In the genomic region with DNA sequence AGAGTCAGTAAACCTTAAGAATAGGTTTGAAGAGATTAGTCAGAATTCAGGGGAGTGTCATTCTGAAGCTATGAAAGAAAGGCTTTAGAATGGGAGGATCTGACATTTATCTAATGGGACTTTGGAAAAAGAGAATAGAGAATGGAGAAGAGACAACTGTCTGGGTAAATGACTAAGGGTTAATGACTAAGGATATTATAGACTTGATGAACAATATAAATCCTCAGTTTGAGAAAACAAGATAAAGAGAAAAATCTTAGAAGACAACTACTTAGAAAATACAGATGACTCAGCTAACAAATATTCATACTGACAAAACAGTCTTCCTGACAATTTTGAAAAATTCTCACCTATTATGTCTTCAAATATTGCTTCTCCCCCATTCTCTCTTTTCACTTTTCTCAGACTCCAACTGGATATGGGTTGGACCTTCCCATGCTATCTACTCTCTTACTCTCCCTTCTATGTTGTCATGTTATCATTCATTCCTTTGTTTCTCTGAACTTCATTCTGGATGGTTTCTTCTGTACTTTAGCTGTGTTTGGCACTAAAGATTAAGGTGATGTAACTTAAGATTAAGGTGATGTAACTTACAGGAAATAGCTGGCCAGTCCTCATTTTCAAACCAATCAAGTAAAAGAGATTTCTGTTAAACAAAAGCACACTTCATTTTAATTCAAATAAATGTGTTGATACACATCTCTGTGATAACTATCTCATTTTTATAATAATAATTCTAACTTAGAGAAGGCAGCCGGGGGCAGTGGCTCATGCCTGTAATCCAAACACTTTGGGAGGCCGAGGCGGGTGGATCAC, we compare ENCODE assay signal across 8 cellular contexts. TPM values are rescaled to one million over a fixed set of nuclear protein-coding genes. Genes with fewer than 3 reads are reported as not detected.
A peak's percentile ranks its signal among the peaks of the same experiment; 100 is the strongest.
DNase-seq lines count a peak whose midpoint lies in the region; ATAC-seq, FAIRE-seq and TF ChIP-seq lines count a peak whose summit lies in the region.
"Had no signal": no experiment of that assay in that cellular context is flagged by ENCODE, and none has a peak within 500 bp of the region (broad histone marks: within the 10 kb centered on the region; RNA-seq: fewer than 3 reads in every experiment).

No MANE protein-coding gene starts in this region.

- H3K36me3 Mint-ChIP-seq in astrocyte (ENCODE audit: low read depth, unreplicated experiment) (no peaks in the 10 kb centered on the region), immature natural killer cell (no peaks in the 10 kb centered on the region)
- peaks cover 0 to 8% (median 4%) of the 10 kb centered on the region in 5 donors for H3K36me3 Mint-ChIP-seq in naive thymus-derived CD4-positive, alpha-beta T cell

- TF ChIP-seq CTCF in NB4 (IDR thresholded peaks at IDR 0.05; ENCODE audit: low read depth, low read length), result no peak
- no peak for TF ChIP-seq CTCF in astrocyte (IDR thresholded peaks at IDR 0.05; ENCODE audit: insufficient read depth, low read depth, low read length)
- no peak for TF ChIP-seq CTCF in left lung (IDR thresholded peaks at IDR 0.05)

- H3K27me3 ChIP-seq in astrocyte (ENCODE audit: insufficient read depth, low read length), result no peaks in the 10 kb centered on the region
- H3K27me3 ChIP-seq in naive thymus-derived CD4-positive, alpha-beta T cell (ENCODE audit: control insufficient read depth in 2 of 2, insufficient read depth in 2 of 2, low read length in 2 of 2), result no peaks in the 10 kb centered on the region
- H3K27me3 ChIP-seq in left lung, result no peaks in the 10 kb centered on the region

- peak; percentile 29 for FAIRE-seq in astrocyte (lab: Jason Lieb, UNC)

- H3K79me2 ChIP-seq in astrocyte (ENCODE audit: insufficient read depth, low read length), result peaks cover 77% of the 10 kb centered on the region

- H3K9me3 Mint-ChIP-seq in astrocyte (ENCODE audit: unreplicated experiment), result no peaks in the 10 kb centered on the region
- H3K9me3 Mint-ChIP-seq in naive thymus-derived CD4-positive, alpha-beta T cell, result no peaks in the 10 kb centered on the region
- no peaks in the 10 kb centered on the region for H3K9me3 Mint-ChIP-seq in immature natural killer cell
- H3K9me3 Mint-ChIP-seq: dendritic cell treated with granulocyte-macrophage colony-stimulating factor and Interleukin-4, amounts not matched to agents 40 ng/mL and 50 ng/mL, for 4 days had no signal

- peak overlapping the region; percentile 51 for H3K4me2 ChIP-seq in astrocyte (ENCODE audit: low read length)

- H3K4me3 Mint-ChIP-seq in astrocyte (ENCODE audit: unreplicated experiment) (peak overlapping the region; percentile 4), immature natural killer cell (no peak overlapping the region)
- H3K4me3 Mint-ChIP-seq in naive thymus-derived CD4-positive, alpha-beta T cell, result peak overlapping the region in 1 of 10 donors; percentile 56
- H3K4me3 Mint-ChIP-seq: dendritic cell treated with granulocyte-macrophage colony-stimulating factor and Interleukin-4, amounts not matched to agents 40 ng/mL and 50 ng/mL, for 4 days had no signal

- H3K9me3 ChIP-seq in astrocyte (ENCODE audit: insufficient read depth, low read depth, low read length) (no peaks in the 10 kb centered on the region), left lung (no peaks in the 10 kb centered on the region)
- H3K9me3 ChIP-seq in naive thymus-derived CD4-positive, alpha-beta T cell (ENCODE audit: control insufficient read depth in 2 of 3, low read length in 3 of 3), result no peaks in the 10 kb centered on the region

- H3K4me1 Mint-ChIP-seq in astrocyte (ENCODE audit: low read depth, unreplicated experiment) (peaks cover 37% of the 10 kb centered on the region), immature natural killer cell (peaks cover 0 to 1% of the 10 kb centered on the region in 2 donors)
- H3K4me1 Mint-ChIP-seq in naive thymus-derived CD4-positive, alpha-beta T cell, result peaks cover 4 to 39% (median 10%) of the 10 kb centered on the region in 7 donors

- no peak overlapping the region for H2AFZ ChIP-seq in astrocyte (ENCODE audit: low read depth, low read length)

- H3K4me3 ChIP-seq in NB4 (ENCODE audit: low read depth, low read length), result no peak overlapping the region
- H3K4me3 ChIP-seq in astrocyte (ENCODE audit: insufficient read depth, low read depth, low read length), result no peak overlapping the region
- no peak overlapping the region for H3K4me3 ChIP-seq in naive thymus-derived CD4-positive, alpha-beta T cell (ENCODE audit: low read length)
- no peak overlapping the region for H3K4me3 ChIP-seq in left lung

- H3K27me3 Mint-ChIP-seq in astrocyte (ENCODE audit: low read depth, unreplicated experiment) (no peaks in the 10 kb centered on the region), immature natural killer cell (ENCODE audit: low read depth in 3 of 3) (no peaks in the 10 kb centered on the region)
- H3K27me3 Mint-ChIP-seq in naive thymus-derived CD4-positive, alpha-beta T cell, result no peaks in the 10 kb centered on the region
- H3K27me3 Mint-ChIP-seq: dendritic cell treated with granulocyte-macrophage colony-stimulating factor and Interleukin-4, amounts not matched to agents 40 ng/mL and 50 ng/mL, for 4 days had no signal

- peak overlapping the region; percentile 97 for H3K27ac Mint-ChIP-seq in astrocyte (ENCODE audit: unreplicated experiment)
- peak overlapping the region in 5 of 9 donors; percentile 6 to 86 (median 44) for H3K27ac Mint-ChIP-seq in naive thymus-derived CD4-positive, alpha-beta T cell
- peak overlapping the region in 1 of 6 donors; percentile 22 for H3K27ac Mint-ChIP-seq in immature natural killer cell
- H3K27ac Mint-ChIP-seq: dendritic cell treated with granulocyte-macrophage colony-stimulating factor and Interleukin-4, amounts not matched to agents 40 ng/mL and 50 ng/mL, for 4 days had no signal

- intact Hi-C loops in naive thymus-derived CD4-positive, alpha-beta T cell (cut with micrococcal nuclease), result no loop called here
- intact Hi-C loops in left lung (cut with DNase I), result no loop called here

- H3K36me3 ChIP-seq in astrocyte (ENCODE audit: insufficient read depth, low read length) (no peaks in the 10 kb centered on the region), left lung (no peaks in the 10 kb centered on the region)
- H3K36me3 ChIP-seq in naive thymus-derived CD4-positive, alpha-beta T cell (ENCODE audit: control insufficient read depth in 2 of 3, insufficient read depth in 3 of 3, low read length in 3 of 3), result no peaks in the 10 kb centered on the region

- peaks cover 8% of the 10 kb centered on the region for H3K4me1 ChIP-seq in astrocyte (ENCODE audit: insufficient read depth, low read length)
- no peaks in the 10 kb centered on the region for H3K4me1 ChIP-seq in naive thymus-derived CD4-positive, alpha-beta T cell (ENCODE audit: control insufficient read depth in 2 of 2, insufficient read depth in 2 of 2, low read length in 2 of 2)
- no peaks in the 10 kb centered on the region for H3K4me1 ChIP-seq in left lung

- ATAC-seq in naive thymus-derived CD4-positive, alpha-beta T cell, result no peak
- no peak for ATAC-seq in left lung

- CTCF ChIA-PET in naive thymus-derived CD4-positive, alpha-beta T cell (lab: Charles Lee), result no interaction called here

- peak overlapping the region; percentile 5 for H3K9ac ChIP-seq in astrocyte (ENCODE audit: low read length)

- POLR2A ChIA-PET in naive thymus-derived CD4-positive, alpha-beta T cell (lab: Charles Lee), result no interaction called here

- H4K20me1 ChIP-seq in astrocyte (ENCODE audit: insufficient read depth, low read length), result peaks cover 22% of the 10 kb centered on the region

- peak; percentile 36 for DNase-seq in GF-D8 (lab: John Stamatoyannopoulos, UW)
- DNase-seq in NB4 (ENCODE audit: low read depth), result peak; percentile 42
- DNase-seq in astrocyte (ENCODE audit: low read depth), result peak; percentile 77
- no peak for DNase-seq in naive thymus-derived CD4-positive, alpha-beta T cell
- no peak for DNase-seq in immature natural killer cell
- no peak for DNase-seq in SHP77 (lab: John Stamatoyannopoulos, UW)
- no peak for DNase-seq in left lung

- H3K27ac ChIP-seq in astrocyte (ENCODE audit: low read depth, low read length), result peak overlapping the region; percentile 61
- H3K27ac ChIP-seq in naive thymus-derived CD4-positive, alpha-beta T cell (ENCODE audit: low read depth, low read length), result no peak overlapping the region
- H3K27ac ChIP-seq in left lung, result no peak overlapping the region

- TF ChIP-seq POLR2A in NB4 (IDR thresholded peaks at IDR 0.05; ENCODE audit: extremely low read depth, insufficient read length), result no peak

RNA-seq across cellular contexts. Expression of gene SLC16A1, which starts 20.3 kb away (rescaled TPM):
- 140 and 153 TPM in 2 replicates for total RNA-seq in astrocyte
- total RNA-seq in naive thymus-derived CD4-positive, alpha-beta T cell, result 10 to 100 TPM; 10.1 to 43.6 (median 19.1) TPM
- 1 to 10 TPM; 8.7 to 9.4 TPM for polyA plus RNA-seq in naive thymus-derived CD4-positive, alpha-beta T cell
- 10 to 100 TPM in 1 of 3 donors, 1 to 10 TPM in 2; 3.6 to 11.8 (median 4.6) TPM for polyA plus RNA-seq in immature natural killer cell
- 10 to 100 TPM; 14.5 to 14.7 TPM for total RNA-seq in left lung

Comparison
In these comparisons a context has a peak if more than half of its experiments do, and no peak if none do; other contexts are left out.
1. DNase-seq: peak in GF-D8 (single experiment), NB4 (single experiment) and astrocyte (single experiment); none in naive thymus-derived CD4-positive, alpha-beta T cell (0 of 9), immature natural killer cell (0 of 3), SHP77 (0 of 2) and left lung (0 of 2).